26 cellular contexts compared by ENCODE assay signal in genomic region chr22:28506207-28506606, GRCh38.
DNase-seq lines count a peak whose midpoint lies in the region; FAIRE-seq and TF ChIP-seq lines count a peak whose summit lies in the region.
"Had no signal": no experiment of that assay in that cellular context is flagged by ENCODE, and none has a peak within 500 bp of the region (broad histone marks: within the 10 kb centered on the region; RNA-seq: fewer than 3 reads in every experiment).

No MANE protein-coding gene starts in this region.

- H3K4me3 Mint-ChIP-seq in endodermal cell (no peak overlapping the region), nephron progenitor cell (no peak overlapping the region)
- H3K4me3 Mint-ChIP-seq in activated CD4-positive, alpha-beta T cell treated with anti-CD3 and anti-CD28 coated beads, Interleukin-2, amount 10 ng/mL, durations not matched to agents 24 days and 14 days: no peak overlapping the region
- H3K4me3 Mint-ChIP-seq: activated CD4-positive, alpha-beta memory T cell treated with anti-CD3 and anti-CD28 coated beads for 36 hours; activated naive CD4-positive, alpha-beta T cell treated with anti-CD3 and anti-CD28 coated beads, Interleukin-2, amount 10 ng/mL, durations not matched to agents 7 days and 5 days; brain; HFFc6; IgD-negative memory B cell; memory B cell; stimulated activated effector memory CD8-positive, alpha-beta T cell treated with anti-CD3 and anti-CD28 coated beads, Interleukin-12 subunit alpha, Interleukin-12 subunit beta, amount 100 ng/mL, for 72 hours; type B pancreatic cell had no signal

- no peak overlapping the region for H3K9ac ChIP-seq in endodermal cell (ENCODE audit: extremely low read depth, low read length, poor library complexity, severe bottlenecking)

- H3K27me3 ChIP-seq in SJCRH30 (no peaks in the 10 kb centered on the region), endodermal cell (ENCODE audit: control insufficient read depth, insufficient read depth, low read length, poor library complexity, severe bottlenecking) (no peaks in the 10 kb centered on the region), right atrium auricular region (no peaks in the 10 kb centered on the region)
- H3K27me3 ChIP-seq: left lung had no signal

- TF ChIP-seq CTCF in endodermal cell (conservative IDR thresholded peaks at IDR 0.05) (no peak), nephron progenitor cell (IDR thresholded peaks at IDR 0.05) (no peak), right atrium auricular region (IDR thresholded peaks at IDR 0.05) (no peak)

- H3K9me3 ChIP-seq in SJCRH30 (replicated peaks) (no peaks in the 10 kb centered on the region), endodermal cell (ENCODE audit: control insufficient read depth, low read length) (no peaks in the 10 kb centered on the region), right atrium auricular region (peaks cover 0 to 3% of the 10 kb centered on the region in 2 donors)
- H3K9me3 ChIP-seq: prostate gland had no signal

- no peaks in the 10 kb centered on the region for H3K27me3 Mint-ChIP-seq in endodermal cell (ENCODE audit: insufficient read depth)
- H3K27me3 Mint-ChIP-seq in nephron progenitor cell (ENCODE audit: low read depth, poor library complexity): peaks cover 5% of the 10 kb centered on the region
- H3K27me3 Mint-ChIP-seq in activated CD4-positive, alpha-beta T cell treated with anti-CD3 and anti-CD28 coated beads, Interleukin-2, amount 10 ng/mL, durations not matched to agents 24 days and 14 days: peaks cover 9% of the 10 kb centered on the region
- H3K27me3 Mint-ChIP-seq: brain, type B pancreatic cell had no signal

- FAIRE-seq in urothelium cell line (lab: Jason Lieb, UNC): peak; percentile 83

- H3K4me3 ChIP-seq in SJCRH30 (peak overlapping the region; percentile 59), endodermal cell (ENCODE audit: low read length) (no peak overlapping the region), right atrium auricular region (no peak overlapping the region)
- H3K4me3 ChIP-seq: left lung, prostate gland had no signal

- H3K4me1 Mint-ChIP-seq in endodermal cell (peaks cover 9% of the 10 kb centered on the region), nephron progenitor cell (peaks cover 17% of the 10 kb centered on the region)
- no peaks in the 10 kb centered on the region for H3K4me1 Mint-ChIP-seq in activated CD4-positive, alpha-beta T cell treated with anti-CD3 and anti-CD28 coated beads, Interleukin-2, amount 10 ng/mL, durations not matched to agents 24 days and 14 days
- H3K4me1 Mint-ChIP-seq: activated naive CD4-positive, alpha-beta T cell treated with anti-CD3 and anti-CD28 coated beads, Interleukin-2, amount 10 ng/mL, durations not matched to agents 7 days and 5 days; brain; IgD-negative memory B cell; memory B cell; stimulated activated effector memory CD8-positive, alpha-beta T cell treated with anti-CD3 and anti-CD28 coated beads, Interleukin-12 subunit alpha, Interleukin-12 subunit beta, amount 100 ng/mL, for 72 hours had no signal

- H3K4me1 ChIP-seq in SJCRH30 (peaks cover 8% of the 10 kb centered on the region; the same call in 1 of the 2 replicates), endodermal cell (ENCODE audit: control insufficient read depth, insufficient read depth, low read length) (peaks cover 3% of the 10 kb centered on the region), right atrium auricular region (no peaks in the 10 kb centered on the region)
- H3K4me1 ChIP-seq: left lung, prostate gland had no signal

- H3K9me3 Mint-ChIP-seq in endodermal cell: peaks cover 12% of the 10 kb centered on the region
- H3K9me3 Mint-ChIP-seq in nephron progenitor cell: peaks cover 47% of the 10 kb centered on the region
- peaks cover 10% of the 10 kb centered on the region for H3K9me3 Mint-ChIP-seq in activated CD4-positive, alpha-beta T cell treated with anti-CD3 and anti-CD28 coated beads, Interleukin-2, amount 10 ng/mL, durations not matched to agents 24 days and 14 days

- H3K36me3 Mint-ChIP-seq in endodermal cell (ENCODE audit: low read depth): no peaks in the 10 kb centered on the region
- H3K36me3 Mint-ChIP-seq in nephron progenitor cell (ENCODE audit: low read depth): peaks cover 47% of the 10 kb centered on the region
- no peaks in the 10 kb centered on the region for H3K36me3 Mint-ChIP-seq in activated CD4-positive, alpha-beta T cell treated with anti-CD3 and anti-CD28 coated beads, Interleukin-2, amount 10 ng/mL, durations not matched to agents 24 days and 14 days (ENCODE audit: low read depth)
- H3K36me3 Mint-ChIP-seq: activated naive CD4-positive, alpha-beta T cell treated with anti-CD3 and anti-CD28 coated beads, Interleukin-2, amount 10 ng/mL, durations not matched to agents 7 days and 5 days; IgD-negative memory B cell; stimulated activated effector memory CD8-positive, alpha-beta T cell treated with anti-CD3 and anti-CD28 coated beads, Interleukin-12 subunit alpha, Interleukin-12 subunit beta, amount 100 ng/mL, for 72 hours had no signal

- 93% methylated on average over 6 to 8 of the region's 8 CpGs for WGBS in endodermal cell (ENCODE audit: insufficient coverage in 1 of 2, insufficient read length in 1 of 2), 2 experiments

- H3K27ac Mint-ChIP-seq in endodermal cell (peak overlapping the region; percentile 27), nephron progenitor cell (peak overlapping the region; percentile 52)
- no peak overlapping the region for H3K27ac Mint-ChIP-seq in activated CD4-positive, alpha-beta T cell treated with anti-CD3 and anti-CD28 coated beads, Interleukin-2, amount 10 ng/mL, durations not matched to agents 24 days and 14 days
- H3K27ac Mint-ChIP-seq: activated CD4-positive, alpha-beta memory T cell treated with anti-CD3 and anti-CD28 coated beads for 36 hours; activated naive CD4-positive, alpha-beta T cell treated with anti-CD3 and anti-CD28 coated beads, Interleukin-2, amount 10 ng/mL, durations not matched to agents 7 days and 5 days; HFFc6; IgD-negative memory B cell; memory B cell; stimulated activated effector memory CD8-positive, alpha-beta T cell treated with anti-CD3 and anti-CD28 coated beads, Interleukin-12 subunit alpha, Interleukin-12 subunit beta, amount 100 ng/mL, for 72 hours; type B pancreatic cell had no signal

- H3K27ac ChIP-seq in SJCRH30 (peak overlapping the region; percentile 88), endodermal cell (ENCODE audit: low read depth, low read length) (peak overlapping the region; percentile 67), right atrium auricular region (no peak overlapping the region)
- H3K27ac ChIP-seq: C4-2B, left lung, prostate gland had no signal

- intact Hi-C loops in activated CD4-positive, alpha-beta T cell treated with anti-CD3 and anti-CD28 coated beads, Interleukin-2, amount 10 ng/mL, durations not matched to agents 24 days and 14 days (cut with micrococcal nuclease): no loop called here

- DNase-seq in SJCRH30 (peak; percentile 72 to 75), endodermal cell (no peak), nephron progenitor cell (peak; percentile 13), urothelium cell line (ENCODE audit: low spot score) (no peak), right atrium auricular region (ENCODE audit: low spot score) (no peak), NCI-H1436 (lab: John Stamatoyannopoulos, UW) (no peak)
- no peak for DNase-seq in activated CD4-positive, alpha-beta T cell treated with anti-CD3 and anti-CD28 coated beads, Interleukin-2, amount 10 ng/mL, durations not matched to agents 24 days and 14 days
- DNase-seq: activated CD4-positive, alpha-beta memory T cell treated with anti-CD3 and anti-CD28 coated beads for 36 hours; activated CD8-positive, alpha-beta memory T cell treated with anti-CD3 and anti-CD28 coated beads, Interleukin-2, amount 50 U/mL, for 4 hours; activated naive CD4-positive, alpha-beta T cell treated with anti-CD3 and anti-CD28 coated beads, Interleukin-2, amount 10 ng/mL, durations not matched to agents 7 days and 5 days; COR-L47; effector CD4-positive, alpha-beta T cell; GOT3; HFFc6; NCI-H1092; NCI-H2029 treated with DMSO at 0.1 percent for 48 hours; SHP77; T-helper 2 cell had no signal

- H3K36me3 ChIP-seq in SJCRH30: no peaks in the 10 kb centered on the region
- no peaks in the 10 kb centered on the region for H3K36me3 ChIP-seq in endodermal cell (ENCODE audit: control insufficient read depth, insufficient read depth, low read length)
- no peaks in the 10 kb centered on the region for H3K36me3 ChIP-seq in right atrium auricular region
- H3K36me3 ChIP-seq: left lung, prostate gland had no signal

Comparison
In these comparisons a context has a peak if more than half of its experiments do, and no peak if none do; other contexts are left out.
1. DNase-seq: peak in SJCRH30 (2 of 2) and nephron progenitor cell (single experiment); none in endodermal cell (single experiment), urothelium cell line (single experiment), activated CD4-positive, alpha-beta T cell treated with anti-CD3 and anti-CD28 coated beads, Interleukin-2, amount 10 ng/mL, durations not matched to agents 24 days and 14 days (single experiment), right atrium auricular region (single experiment) and NCI-H1436 (single experiment).
2. H3K27ac ChIP-seq: peak in SJCRH30 (single experiment) and endodermal cell (single experiment); none in right atrium auricular region (0 of 2).